ENCODE assay signal across 1 cellular context in the genomic region with DNA sequence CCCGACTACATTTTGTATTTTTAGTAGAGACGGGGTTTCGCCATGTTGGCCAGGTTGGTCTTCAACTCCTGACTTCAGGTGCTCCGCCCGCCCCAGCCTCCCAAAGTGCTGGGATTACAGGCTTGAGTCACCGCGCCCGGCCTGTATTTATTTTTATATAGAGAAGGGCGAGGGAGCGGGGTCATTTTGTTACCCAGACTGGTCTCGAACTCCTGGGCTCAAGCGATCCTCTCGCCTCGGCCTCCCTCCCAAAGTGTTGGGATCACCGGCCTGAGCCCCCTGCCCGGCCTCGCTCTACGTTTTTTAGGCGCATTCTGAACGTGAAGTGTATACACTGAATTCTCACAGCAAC.
TF ChIP-seq lines count a peak whose summit lies in the region.

No MANE protein-coding gene starts in this region.

TF ChIP-seq in H1, 55 proteins besides CTCF, POLR2A, EP300 and RAD21 (continued from another document):
- TF ChIP-seq GTF2F1 (IDR thresholded peaks at IDR 0.05; ENCODE audit: borderline replicate concordance, low read depth, low read length) (no peak), SP1 (IDR thresholded peaks at IDR 0.05; ENCODE audit: low read depth, low read length) (no peak), ASH2L (IDR thresholded peaks at IDR 0.05; ENCODE audit: low read length) (no peak), KDM5A (IDR thresholded peaks at IDR 0.05; ENCODE audit: low read length) (no peak), HDAC2 (IDR thresholded peaks at IDR 0.05; ENCODE audit: borderline replicate concordance in 1 of 2, low read depth in 2 of 2, low read length in 2 of 2) (no peak), RBBP5 (IDR thresholded peaks at IDR 0.05; ENCODE audit: borderline replicate concordance, low read depth, low read length) (no peak), SP4 (IDR thresholded peaks at IDR 0.05; ENCODE audit: low read length) (no peak), CTBP2 (IDR thresholded peaks at IDR 0.05; ENCODE audit: borderline replicate concordance, insufficient read depth, insufficient read length, low read length) (no peak), TEAD4 (IDR thresholded peaks at IDR 0.05; ENCODE audit: low read depth, low read length) (no peak), SIN3A (conservative IDR thresholded peaks at IDR 0.05 in 1 of 2, IDR thresholded peaks at IDR 0.05 in 1 of 2; ENCODE audit: low read depth in 1 of 2, low read length in 2 of 2) (no peak), EZH2 (IDR thresholded peaks at IDR 0.05; ENCODE audit: low read depth, low read length, severe bottlenecking) (no peak), SIX5 (IDR thresholded peaks at IDR 0.05; ENCODE audit: low read depth, low read length) (no peak)
- TF ChIP-seq, protein P1, sequence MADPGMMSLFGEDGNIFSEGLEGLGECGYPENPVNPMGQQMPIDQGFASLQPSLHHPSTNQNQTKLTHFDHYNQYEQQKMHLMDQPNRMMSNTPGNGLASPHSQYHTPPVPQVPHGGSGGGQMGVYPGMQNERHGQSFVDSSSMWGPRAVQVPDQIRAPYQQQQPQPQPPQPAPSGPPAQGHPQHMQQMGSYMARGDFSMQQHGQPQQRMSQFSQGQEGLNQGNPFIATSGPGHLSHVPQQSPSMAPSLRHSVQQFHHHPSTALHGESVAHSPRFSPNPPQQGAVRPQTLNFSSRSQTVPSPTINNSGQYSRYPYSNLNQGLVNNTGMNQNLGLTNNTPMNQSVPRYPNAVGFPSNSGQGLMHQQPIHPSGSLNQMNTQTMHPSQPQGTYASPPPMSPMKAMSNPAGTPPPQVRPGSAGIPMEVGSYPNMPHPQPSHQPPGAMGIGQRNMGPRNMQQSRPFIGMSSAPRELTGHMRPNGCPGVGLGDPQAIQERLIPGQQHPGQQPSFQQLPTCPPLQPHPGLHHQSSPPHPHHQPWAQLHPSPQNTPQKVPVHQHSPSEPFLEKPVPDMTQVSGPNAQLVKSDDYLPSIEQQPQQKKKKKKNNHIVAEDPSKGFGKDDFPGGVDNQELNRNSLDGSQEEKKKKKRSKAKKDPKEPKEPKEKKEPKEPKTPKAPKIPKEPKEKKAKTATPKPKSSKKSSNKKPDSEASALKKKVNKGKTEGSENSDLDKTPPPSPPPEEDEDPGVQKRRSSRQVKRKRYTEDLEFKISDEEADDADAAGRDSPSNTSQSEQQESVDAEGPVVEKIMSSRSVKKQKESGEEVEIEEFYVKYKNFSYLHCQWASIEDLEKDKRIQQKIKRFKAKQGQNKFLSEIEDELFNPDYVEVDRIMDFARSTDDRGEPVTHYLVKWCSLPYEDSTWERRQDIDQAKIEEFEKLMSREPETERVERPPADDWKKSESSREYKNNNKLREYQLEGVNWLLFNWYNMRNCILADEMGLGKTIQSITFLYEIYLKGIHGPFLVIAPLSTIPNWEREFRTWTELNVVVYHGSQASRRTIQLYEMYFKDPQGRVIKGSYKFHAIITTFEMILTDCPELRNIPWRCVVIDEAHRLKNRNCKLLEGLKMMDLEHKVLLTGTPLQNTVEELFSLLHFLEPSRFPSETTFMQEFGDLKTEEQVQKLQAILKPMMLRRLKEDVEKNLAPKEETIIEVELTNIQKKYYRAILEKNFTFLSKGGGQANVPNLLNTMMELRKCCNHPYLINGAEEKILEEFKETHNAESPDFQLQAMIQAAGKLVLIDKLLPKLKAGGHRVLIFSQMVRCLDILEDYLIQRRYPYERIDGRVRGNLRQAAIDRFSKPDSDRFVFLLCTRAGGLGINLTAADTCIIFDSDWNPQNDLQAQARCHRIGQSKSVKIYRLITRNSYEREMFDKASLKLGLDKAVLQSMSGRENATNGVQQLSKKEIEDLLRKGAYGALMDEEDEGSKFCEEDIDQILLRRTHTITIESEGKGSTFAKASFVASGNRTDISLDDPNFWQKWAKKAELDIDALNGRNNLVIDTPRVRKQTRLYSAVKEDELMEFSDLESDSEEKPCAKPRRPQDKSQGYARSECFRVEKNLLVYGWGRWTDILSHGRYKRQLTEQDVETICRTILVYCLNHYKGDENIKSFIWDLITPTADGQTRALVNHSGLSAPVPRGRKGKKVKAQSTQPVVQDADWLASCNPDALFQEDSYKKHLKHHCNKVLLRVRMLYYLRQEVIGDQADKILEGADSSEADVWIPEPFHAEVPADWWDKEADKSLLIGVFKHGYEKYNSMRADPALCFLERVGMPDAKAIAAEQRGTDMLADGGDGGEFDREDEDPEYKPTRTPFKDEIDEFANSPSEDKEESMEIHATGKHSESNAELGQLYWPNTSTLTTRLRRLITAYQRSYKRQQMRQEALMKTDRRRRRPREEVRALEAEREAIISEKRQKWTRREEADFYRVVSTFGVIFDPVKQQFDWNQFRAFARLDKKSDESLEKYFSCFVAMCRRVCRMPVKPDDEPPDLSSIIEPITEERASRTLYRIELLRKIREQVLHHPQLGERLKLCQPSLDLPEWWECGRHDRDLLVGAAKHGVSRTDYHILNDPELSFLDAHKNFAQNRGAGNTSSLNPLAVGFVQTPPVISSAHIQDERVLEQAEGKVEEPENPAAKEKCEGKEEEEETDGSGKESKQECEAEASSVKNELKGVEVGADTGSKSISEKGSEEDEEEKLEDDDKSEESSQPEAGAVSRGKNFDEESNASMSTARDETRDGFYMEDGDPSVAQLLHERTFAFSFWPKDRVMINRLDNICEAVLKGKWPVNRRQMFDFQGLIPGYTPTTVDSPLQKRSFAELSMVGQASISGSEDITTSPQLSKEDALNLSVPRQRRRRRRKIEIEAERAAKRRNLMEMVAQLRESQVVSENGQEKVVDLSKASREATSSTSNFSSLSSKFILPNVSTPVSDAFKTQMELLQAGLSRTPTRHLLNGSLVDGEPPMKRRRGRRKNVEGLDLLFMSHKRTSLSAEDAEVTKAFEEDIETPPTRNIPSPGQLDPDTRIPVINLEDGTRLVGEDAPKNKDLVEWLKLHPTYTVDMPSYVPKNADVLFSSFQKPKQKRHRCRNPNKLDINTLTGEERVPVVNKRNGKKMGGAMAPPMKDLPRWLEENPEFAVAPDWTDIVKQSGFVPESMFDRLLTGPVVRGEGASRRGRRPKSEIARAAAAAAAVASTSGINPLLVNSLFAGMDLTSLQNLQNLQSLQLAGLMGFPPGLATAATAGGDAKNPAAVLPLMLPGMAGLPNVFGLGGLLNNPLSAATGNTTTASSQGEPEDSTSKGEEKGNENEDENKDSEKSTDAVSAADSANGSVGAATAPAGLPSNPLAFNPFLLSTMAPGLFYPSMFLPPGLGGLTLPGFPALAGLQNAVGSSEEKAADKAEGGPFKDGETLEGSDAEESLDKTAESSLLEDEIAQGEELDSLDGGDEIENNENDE (IDR thresholded peaks at IDR 0.05; ENCODE audit: insufficient replicate concordance, low read length) = no peak
